In genomic region chr1:68269637-68270430, GRCh38 we compare ENCODE assay signal across 13 cellular contexts. TPM values are rescaled to one million over a fixed set of nuclear protein-coding genes. Genes with fewer than 3 reads are reported as not detected.
DNase-seq lines count a peak whose midpoint lies in the region; ATAC-seq and TF ChIP-seq lines count a peak whose summit lies in the region.
"Had no signal": no experiment of that assay in that cellular context is flagged by ENCODE, and none has a peak within 500 bp of the region (broad histone marks: within the 10 kb centered on the region; RNA-seq: fewer than 3 reads in every experiment).

No MANE protein-coding gene starts in this region.

- H3K79me2 ChIP-seq in GM23248 (ENCODE audit: insufficient read depth) (no peaks in the 10 kb centered on the region), osteoblast (ENCODE audit: insufficient read depth, low read length) (no peaks in the 10 kb centered on the region)

- peaks cover 9% of the 10 kb centered on the region; the same call in 1 of the 2 replicates for H3K4me1 ChIP-seq in GM23248 (ENCODE audit: insufficient read depth)
- peaks cover 5% of the 10 kb centered on the region; the same call in 1 of the 2 replicates for H3K4me1 ChIP-seq in Panc1 (ENCODE audit: control insufficient read depth, insufficient read depth, low read length)
- H3K4me1 ChIP-seq in osteoblast (ENCODE audit: insufficient read depth, low read length), result peaks cover 8% of the 10 kb centered on the region
- no peaks in the 10 kb centered on the region for H3K4me1 ChIP-seq in mucosa of descending colon (ENCODE audit: low read depth)
- H3K4me1 ChIP-seq: gastrocnemius medialis had no signal

- no peak overlapping the region for H3K4me2 ChIP-seq in GM23248 (ENCODE audit: unreplicated experiment)
- H3K4me2 ChIP-seq in osteoblast (ENCODE audit: insufficient read depth, low read length), result peak overlapping the region; percentile 41

- no TSS peak for BruUV-seq in Panc1 (replicated peaks; lab: Mats Ljungman, UMichigan)

- no peaks in the 10 kb centered on the region for H3K36me3 ChIP-seq in GM23248 (ENCODE audit: low read depth)
- no peaks in the 10 kb centered on the region for H3K36me3 ChIP-seq in Panc1 (ENCODE audit: control insufficient read depth, insufficient read depth, low read length)
- H3K36me3 ChIP-seq in osteoblast (ENCODE audit: insufficient read depth, low read length), result no peaks in the 10 kb centered on the region
- no peaks in the 10 kb centered on the region for H3K36me3 ChIP-seq in mucosa of descending colon (ENCODE audit: low read depth)
- H3K36me3 ChIP-seq: gastrocnemius medialis had no signal

- 63 to 65% methylated on average over 3 of the region's 3 CpGs for WGBS in GM23248 (ENCODE audit: low coverage in 1 of 2, low lambda C conversion rate in 2 of 2, missing lambda C conversion rate in 2 of 2), 2 experiments

- H4K20me1 ChIP-seq in GM23248 (ENCODE audit: insufficient read depth) (no peaks in the 10 kb centered on the region), osteoblast (ENCODE audit: insufficient read depth, low read length) (no peaks in the 10 kb centered on the region)

- CTCF ChIA-PET in Panc1 (lab: Charles Lee), result no interaction called here

- peak; percentile 74 for DNase-seq in GM23248
- DNase-seq in Panc1 (ENCODE audit: low read depth, low spot score), result peak; percentile 51
- peak; percentile 27 for DNase-seq in epithelial cell of prostate (ENCODE audit: low read depth, low spot score)
- DNase-seq in osteoblast (ENCODE audit: insufficient read length, low spot score, missing footprints), result no peak
- DNase-seq in mucosa of descending colon, result no peak
- DNase-seq in activated gamma-delta T cell (lab: John Stamatoyannopoulos, UW), result no peak
- no peak for DNase-seq in NCI-H2196 (lab: John Stamatoyannopoulos, UW; ENCODE audit: unreplicated experiment)
- no peak for DNase-seq in central memory CD4-positive, alpha-beta T cell
- DNase-seq: activated CD4-positive, alpha-beta T cell treated with anti-CD3 and anti-CD28 coated beads, Interleukin-2, amount 10 ng/mL, durations not matched to agents 7 days and 5 days; CD8-positive, alpha-beta memory T cell; gastrocnemius medialis had no signal

- intact Hi-C loops in Panc1 (cut with micrococcal nuclease; ENCODE audit: unreplicated experiment), result no loop called here
- intact Hi-C loops in mucosa of descending colon (cut with DNase I, micrococcal nuclease), result no loop called here

- H3K9ac ChIP-seq in GM23248, result no peak overlapping the region

- H3K9me2 ChIP-seq in GM23248 (ENCODE audit: insufficient read depth), result no peaks in the 10 kb centered on the region

- no peaks in the 10 kb centered on the region for H3K27me3 ChIP-seq in GM23248 (replicated peaks; ENCODE audit: insufficient read depth)
- no peaks in the 10 kb centered on the region for H3K27me3 ChIP-seq in Panc1 (ENCODE audit: control insufficient read depth, insufficient read depth, low read length)
- H3K27me3 ChIP-seq in osteoblast (ENCODE audit: insufficient read depth, low read length), result no peaks in the 10 kb centered on the region
- H3K27me3 ChIP-seq: gastrocnemius medialis had no signal

- in situ Hi-C loops in GM23248 (cut with MboI), result no loop called here
- in situ Hi-C loops in Panc1 (cut with HindIII; ENCODE audit: low pct_unique_long_range_greater_than_20kb, low sequenced_read_pairs), result no loop called here

- ATAC-seq in Panc1, result peak; percentile 93
- no peak for ATAC-seq in mucosa of descending colon
- ATAC-seq: gastrocnemius medialis, HepG2 had no signal

- POLR2A ChIA-PET in Panc1 (lab: Charles Lee), result no interaction called here

- H2AFZ ChIP-seq in GM23248, result no peak overlapping the region
- H2AFZ ChIP-seq in osteoblast (ENCODE audit: low read length), result no peak overlapping the region

- H3K9me3 ChIP-seq in GM23248 (ENCODE audit: low read depth) (no peaks in the 10 kb centered on the region), Panc1 (ENCODE audit: control insufficient read depth, insufficient read depth, low read depth, low read length) (no peaks in the 10 kb centered on the region), osteoblast (ENCODE audit: low read depth, low read length) (no peaks in the 10 kb centered on the region), mucosa of descending colon (no peaks in the 10 kb centered on the region)
- H3K9me3 ChIP-seq: gastrocnemius medialis had no signal

- no peak overlapping the region for H3K27ac ChIP-seq in GM23248
- H3K27ac ChIP-seq in Panc1 (ENCODE audit: low read length), result no peak overlapping the region
- H3K27ac ChIP-seq in epithelial cell of prostate, result no peak overlapping the region
- no peak overlapping the region for H3K27ac ChIP-seq in osteoblast (ENCODE audit: low read depth, low read length)
- H3K27ac ChIP-seq: gastrocnemius medialis, skin epidermis had no signal

- TF ChIP-seq CTCF in Panc1 (IDR thresholded peaks at IDR 0.05) (no peak), osteoblast (IDR thresholded peaks at IDR 0.05; ENCODE audit: extremely low read depth, low read depth, low read length) (no peak), mucosa of descending colon (IDR thresholded peaks at IDR 0.05) (no peak)

- H3F3A ChIP-seq in GM23248 (ENCODE audit: insufficient read depth), result no peaks in the 10 kb centered on the region

- H3K4me3 ChIP-seq in GM23248 (no peak overlapping the region), Panc1 (ENCODE audit: low read depth in 2 of 2, low read length in 2 of 2) (no peak overlapping the region), osteoblast (ENCODE audit: insufficient read depth, low read length) (no peak overlapping the region), mucosa of descending colon (no peak overlapping the region)
- H3K4me3 ChIP-seq: gastrocnemius medialis, skin epidermis had no signal

RNA-seq across cellular contexts. Expression of gene WLS, which starts 37.5 kb away (rescaled TPM):
- total RNA-seq in GM23248 (2014; rRNA removed; shearing (Covaris generic)), result 26.7 and 40.8 TPM in 2 replicates
- 33.0 and 36.4 TPM in 2 replicates for polyA plus RNA-seq in GM23248 (2016; fragmentation: Nextera tagmentation; extraction: Ambion mirVana)
- total RNA-seq in Panc1 (2021; ENCODE audit: unreplicated experiment), result 29.6 TPM
- polyA plus RNA-seq in Panc1 (2012; ENCODE audit: insufficient read length), result 17.1 TPM
- 54.3 and 65.1 TPM in 2 replicates for total RNA-seq in osteoblast
- total RNA-seq in mucosa of descending colon, result 100 to 1,000 TPM; 100 to 182 (median 118) TPM
- total RNA-seq: activated CD4-positive, alpha-beta T cell treated with anti-CD3 and anti-CD28 coated beads, Interleukin-2, amount 10 ng/mL, durations not matched to agents 7 days and 5 days; CD8-positive, alpha-beta memory T cell; HepG2 had no signal
- polyA plus RNA-seq: CD8-positive, alpha-beta memory T cell; HepG2 had no signal

Comparison
In these comparisons a context has a peak if more than half of its experiments do, and no peak if none do; other contexts are left out.
1. DNase-seq: peak in GM23248 (single experiment), Panc1 (single experiment) and epithelial cell of prostate (single experiment); none in osteoblast (single experiment), mucosa of descending colon (0 of 3), activated gamma-delta T cell (single experiment), NCI-H2196 (single experiment) and central memory CD4-positive, alpha-beta T cell (single experiment).